ENCODE assay signal across 21 cellular contexts in the genomic region with DNA sequence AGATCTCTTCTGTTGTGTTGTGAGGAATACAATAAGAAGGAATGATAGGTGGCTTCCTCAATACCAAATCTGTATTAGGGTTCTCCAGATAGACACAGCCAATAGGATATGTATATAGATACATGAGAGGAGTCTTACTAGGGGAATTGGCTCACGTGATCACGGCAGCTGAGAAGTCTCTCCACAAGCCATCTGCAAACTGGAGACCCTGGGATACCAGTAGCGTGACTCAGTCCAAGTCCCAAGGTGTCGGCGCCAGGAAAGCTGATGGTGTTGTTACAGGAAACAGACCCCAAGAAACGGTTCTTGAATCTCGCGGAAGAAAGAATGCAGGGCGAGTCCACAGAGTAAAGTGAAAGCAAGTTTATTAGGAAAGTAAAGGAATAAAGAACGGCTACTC.
DNase-seq lines count a peak whose midpoint lies in the region; ATAC-seq, FAIRE-seq and TF ChIP-seq lines count a peak whose summit lies in the region.
"Had no signal": no experiment of that assay in that cellular context is flagged by ENCODE, and none has a peak within 500 bp of the region (broad histone marks: within the 10 kb centered on the region; RNA-seq: fewer than 3 reads in every experiment).

No MANE protein-coding gene starts in this region.

- H3K4me3 ChIP-seq in spleen (no peak overlapping the region), pancreas (no peak overlapping the region)
- H3K4me3 ChIP-seq: GM12878, right lobe of liver had no signal

- ATAC-seq in GM19463 (IDR thresholded peaks at IDR 0.05; ENCODE audit: unreplicated experiment): no peak
- no peak for ATAC-seq in pancreas
- ATAC-seq: effector memory CD8-positive, alpha-beta T cell; GM12878; right lobe of liver; stimulated activated memory B cell treated with anti-CD40 and anti-IgM and Interleukin-4, amounts not matched to agents 10 μg/mL and 1 μg/mL and 100 μg/mL, for 72 hours had no signal

- no peaks in the 10 kb centered on the region for H3K27me3 ChIP-seq in spleen (replicated peaks in 1 of 7)
- no peaks in the 10 kb centered on the region for H3K27me3 ChIP-seq in pancreas
- H3K27me3 ChIP-seq: right lobe of liver had no signal

- H3K27me3 Mint-ChIP-seq in activated naive CD4-positive, alpha-beta T cell treated with anti-CD3 and anti-CD28 coated beads, Interleukin-2, amount 50 U/mL, for 24 hours: no peaks in the 10 kb centered on the region
- H3K27me3 Mint-ChIP-seq in immature natural killer cell (ENCODE audit: low read depth in 3 of 3): peaks cover 0 to 7% (median 4%) of the 10 kb centered on the region in 3 donors
- H3K27me3 Mint-ChIP-seq: activated naive CD8-positive, alpha-beta T cell; CD4-positive, CD25-positive, alpha-beta regulatory T cell; effector memory CD8-positive, alpha-beta T cell; stimulated activated memory B cell treated with anti-CD40 and anti-IgM and Interleukin-4, amounts not matched to agents 10 μg/mL and 1 μg/mL and 100 μg/mL, for 72 hours had no signal

- TF ChIP-seq CTCF in spleen (IDR thresholded peaks at IDR 0.05 in 8 of 11, conservative IDR thresholded peaks at IDR 0.05 in 3 of 11) (no peak), pancreas (IDR thresholded peaks at IDR 0.05) (no peak)

- peaks cover 23% of the 10 kb centered on the region for H3K36me3 Mint-ChIP-seq in activated naive CD4-positive, alpha-beta T cell treated with anti-CD3 and anti-CD28 coated beads, Interleukin-2, amount 50 U/mL, for 24 hours
- peaks cover 39 to 70% (median 46%) of the 10 kb centered on the region in 3 donors for H3K36me3 Mint-ChIP-seq in immature natural killer cell

- no peak for FAIRE-seq in pancreas (lab: Jason Lieb, UNC)
- FAIRE-seq: GM12878 had no signal

- H3K9me3 ChIP-seq in spleen (no peaks in the 10 kb centered on the region), pancreas (no peaks in the 10 kb centered on the region)
- H3K9me3 ChIP-seq: right lobe of liver had no signal

- no peak overlapping the region for H3K4me3 Mint-ChIP-seq in activated naive CD4-positive, alpha-beta T cell treated with anti-CD3 and anti-CD28 coated beads, Interleukin-2, amount 50 U/mL, for 24 hours
- H3K4me3 Mint-ChIP-seq in immature natural killer cell: no peak overlapping the region
- H3K4me3 Mint-ChIP-seq: activated naive CD8-positive, alpha-beta T cell; CD4-positive, CD25-positive, alpha-beta regulatory T cell; effector memory CD8-positive, alpha-beta T cell; stimulated activated memory B cell treated with anti-CD40 and anti-IgM and Interleukin-4, amounts not matched to agents 10 μg/mL and 1 μg/mL and 100 μg/mL, for 72 hours had no signal

- H3K27ac ChIP-seq in spleen (no peak overlapping the region), pancreas (no peak overlapping the region)
- H3K27ac ChIP-seq: right lobe of liver had no signal

- 90 to 94% (median 92%) methylated on average over 10 of the region's 10 CpGs for WGBS in spleen, 5 donors
- WGBS in pancreas, 2 donors: 89 to 91% methylated on average over 10 of the region's 10 CpGs

- H3K27ac Mint-ChIP-seq in activated naive CD4-positive, alpha-beta T cell treated with anti-CD3 and anti-CD28 coated beads, Interleukin-2, amount 50 U/mL, for 24 hours: peak overlapping the region; percentile 62
- H3K27ac Mint-ChIP-seq in immature natural killer cell: peak overlapping the region in 5 of 6 donors; percentile 31 to 75 (median 42)
- H3K27ac Mint-ChIP-seq: activated naive CD8-positive, alpha-beta T cell; stimulated activated memory B cell treated with anti-CD40 and anti-IgM and Interleukin-4, amounts not matched to agents 10 μg/mL and 1 μg/mL and 100 μg/mL, for 72 hours had no signal

- peaks cover 5% of the 10 kb centered on the region for H3K4me1 Mint-ChIP-seq in activated naive CD4-positive, alpha-beta T cell treated with anti-CD3 and anti-CD28 coated beads, Interleukin-2, amount 50 U/mL, for 24 hours
- peaks cover 35 to 53% of the 10 kb centered on the region in 2 donors for H3K4me1 Mint-ChIP-seq in immature natural killer cell

- no peak for DNase-seq in activated naive CD4-positive, alpha-beta T cell (lab: John Stamatoyannopoulos, UW)
- peak; percentile 69 for DNase-seq in amniotic epithelial cell (ENCODE audit: low read depth)
- DNase-seq in immature natural killer cell: no peak
- peak; percentile 47 for DNase-seq in spleen
- no peak for DNase-seq in pancreas
- DNase-seq in stimulated activated CD4-positive, alpha-beta T cell treated with anti-CD3 and anti-CD28 coated beads, Interleukin-4, amount 100 ng/mL, for 24 hours: no peak
- DNase-seq: activated CD4-positive, alpha-beta T cell treated with anti-CD3 and anti-CD28 coated beads, Interleukin-2, amount 50 U/mL, for 1 hour; activated T-cell treated with anti-CD3 and anti-CD28 coated beads, Interleukin-2, amount 50 U/mL, for 1 hour; CD4-positive, CD25-positive, alpha-beta regulatory T cell; effector memory CD8-positive, alpha-beta T cell; head of caudate nucleus; MM.1S; NCI-H146; NCI-H2171 treated with DMSO at 0.1 percent for 48 hours; right lobe of liver; SHP77 treated with DMSO at 0.1 percent for 48 hours had no signal

- H3K9me3 Mint-ChIP-seq in activated naive CD4-positive, alpha-beta T cell treated with anti-CD3 and anti-CD28 coated beads, Interleukin-2, amount 50 U/mL, for 24 hours: no peaks in the 10 kb centered on the region
- no peaks in the 10 kb centered on the region for H3K9me3 Mint-ChIP-seq in immature natural killer cell
- H3K9me3 Mint-ChIP-seq: CD4-positive, CD25-positive, alpha-beta regulatory T cell; effector memory CD8-positive, alpha-beta T cell; stimulated activated memory B cell treated with anti-CD40 and anti-IgM and Interleukin-4, amounts not matched to agents 10 μg/mL and 1 μg/mL and 100 μg/mL, for 72 hours had no signal

- H3K4me1 ChIP-seq in spleen: peaks cover 3 to 46% (median 29%) of the 10 kb centered on the region in 6 donors
- peaks cover 15 to 18% (median 17%) of the 10 kb centered on the region in 3 donors for H3K4me1 ChIP-seq in pancreas
- H3K4me1 ChIP-seq: right lobe of liver had no signal

- H3K36me3 ChIP-seq in spleen (peaks cover 0 to 65% (median 2%) of the 10 kb centered on the region in 6 donors), pancreas (no peaks in the 10 kb centered on the region)
- H3K36me3 ChIP-seq: right lobe of liver had no signal

- intact Hi-C loops in spleen (cut with DNase I; ENCODE audit: low total_unique reads) (no loop called here), pancreas (cut with DNase I) (loop anchor here in 2 of 3 donors (5.0 to 10.0 kb wide), 2 partner anchors 264 to 266 kb away; no protein-coding TSS in a partner anchor)

- no peak for TF ChIP-seq POLR2A in spleen (IDR thresholded peaks at IDR 0.05)

Comparison
In these comparisons a context has a peak if more than half of its experiments do, and no peak if none do; other contexts are left out.
1. DNase-seq: peak in amniotic epithelial cell (single experiment) and spleen (single experiment); none in activated naive CD4-positive, alpha-beta T cell (0 of 4), immature natural killer cell (0 of 3), pancreas (0 of 6) and stimulated activated CD4-positive, alpha-beta T cell treated with anti-CD3 and anti-CD28 coated beads, Interleukin-4, amount 100 ng/mL, for 24 hours (single experiment).